23 cellular contexts compared by ENCODE assay signal in the genomic region with DNA sequence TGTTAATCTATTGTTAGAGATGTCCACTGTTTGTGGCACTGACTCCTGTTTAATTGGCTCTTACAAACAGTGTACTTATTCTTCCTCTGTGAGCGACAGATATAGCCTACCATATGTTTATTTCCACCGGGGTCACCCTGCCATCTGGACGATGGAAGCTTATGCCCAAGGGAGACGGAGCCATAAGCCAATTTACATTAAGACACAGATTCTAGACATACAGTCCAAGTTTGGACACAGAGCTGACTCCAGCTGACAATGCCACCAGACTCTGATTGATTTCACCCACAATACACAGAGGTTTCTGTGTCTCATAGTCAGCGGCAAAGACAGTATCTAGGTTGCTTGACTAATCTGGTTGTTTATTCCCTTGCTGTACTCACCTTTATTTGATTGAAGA.
"Had no signal": no experiment of that assay in that cellular context is flagged by ENCODE, and none has a peak within 500 bp of the region (broad histone marks: within the 10 kb centered on the region; RNA-seq: fewer than 3 reads in every experiment).

No MANE protein-coding gene starts in this region.

- H3K36me3 ChIP-seq: cardiac muscle cell, lower lobe of right lung, sigmoid colon, stomach, transverse colon, vagina had no signal

- H3K36me3 Mint-ChIP-seq: activated naive CD4-positive, alpha-beta T cell treated with anti-CD3 and anti-CD28 coated beads, Interleukin-2, amount 50 U/mL, for 24 hours; immature natural killer cell; stimulated activated memory B cell treated with anti-CD40 and anti-IgM and Interleukin-4, amounts not matched to agents 10 μg/mL and 1 μg/mL and 100 μg/mL, for 72 hours had no signal

- DNase-seq: activated gamma-delta T cell treated with Interleukin-2 at 50 U/mL for 16 hours; activated T-cell treated with anti-CD3 and anti-CD28 coated beads, Interleukin-2, amount 50 U/mL, for 1 hour; anterior cingulate cortex; body of pancreas; effector CD8-positive, alpha-beta T cell; foreskin keratinocyte; immature natural killer cell; lower lobe of right lung; mesendoderm; mucosa of descending colon; nephron progenitor cell; posterior cingulate gyrus; sigmoid colon; stimulated activated CD4-positive, alpha-beta T cell treated with anti-CD3 and anti-CD28 coated beads, Interleukin-15, amount 100 ng/mL, for 24 hours; stomach; transverse colon had no signal

- H3K27ac ChIP-seq: body of pancreas, cardiac muscle cell, foreskin keratinocyte, lower lobe of right lung, sigmoid colon, stomach, transverse colon, vagina had no signal

- H3K4me3 ChIP-seq: body of pancreas, cardiac muscle cell, lower lobe of right lung, mucosa of descending colon, sigmoid colon, smooth muscle cell, stomach, transverse colon, vagina had no signal

- H3K9me3 ChIP-seq: body of pancreas, lower lobe of right lung, mucosa of descending colon, sigmoid colon, stomach, transverse colon, vagina had no signal

- H3K27me3 Mint-ChIP-seq: activated naive CD4-positive, alpha-beta T cell treated with anti-CD3 and anti-CD28 coated beads, Interleukin-2, amount 50 U/mL, for 24 hours; dendritic cell treated with granulocyte-macrophage colony-stimulating factor and Interleukin-4, amounts not matched to agents 40 ng/mL and 50 ng/mL, for 4 days had no signal

- H3K4me1 ChIP-seq: body of pancreas, foreskin keratinocyte, lower lobe of right lung, sigmoid colon, stomach, transverse colon, vagina had no signal

- ATAC-seq: body of pancreas; foreskin keratinocyte; left lobe of liver; lower lobe of right lung; mucosa of descending colon; stimulated activated memory B cell treated with anti-CD40 and anti-IgM and Interleukin-4, amounts not matched to agents 10 μg/mL and 1 μg/mL and 100 μg/mL, for 72 hours had no signal

- H3K27me3 ChIP-seq: body of pancreas, cardiac muscle cell, foreskin keratinocyte, sigmoid colon, stomach, transverse colon, vagina had no signal

- H3K4me3 Mint-ChIP-seq: activated naive CD4-positive, alpha-beta T cell treated with anti-CD3 and anti-CD28 coated beads, Interleukin-2, amount 50 U/mL, for 24 hours; dendritic cell treated with granulocyte-macrophage colony-stimulating factor and Interleukin-4, amounts not matched to agents 40 ng/mL and 50 ng/mL, for 4 days; immature natural killer cell; nephron progenitor cell; stimulated activated memory B cell treated with anti-CD40 and anti-IgM and Interleukin-4, amounts not matched to agents 10 μg/mL and 1 μg/mL and 100 μg/mL, for 72 hours had no signal

- H3K9me3 Mint-ChIP-seq: activated naive CD4-positive, alpha-beta T cell treated with anti-CD3 and anti-CD28 coated beads, Interleukin-2, amount 50 U/mL, for 24 hours; dendritic cell treated with granulocyte-macrophage colony-stimulating factor and Interleukin-4, amounts not matched to agents 40 ng/mL and 50 ng/mL, for 4 days; immature natural killer cell had no signal

- H3K4me1 Mint-ChIP-seq: activated naive CD4-positive, alpha-beta T cell treated with anti-CD3 and anti-CD28 coated beads, Interleukin-2, amount 50 U/mL, for 24 hours; immature natural killer cell; stimulated activated memory B cell treated with anti-CD40 and anti-IgM and Interleukin-4, amounts not matched to agents 10 μg/mL and 1 μg/mL and 100 μg/mL, for 72 hours had no signal

- H3K27ac Mint-ChIP-seq: activated naive CD4-positive, alpha-beta T cell treated with anti-CD3 and anti-CD28 coated beads, Interleukin-2, amount 50 U/mL, for 24 hours; dendritic cell treated with granulocyte-macrophage colony-stimulating factor and Interleukin-4, amounts not matched to agents 40 ng/mL and 50 ng/mL, for 4 days; immature natural killer cell; nephron progenitor cell; stimulated activated memory B cell treated with anti-CD40 and anti-IgM and Interleukin-4, amounts not matched to agents 10 μg/mL and 1 μg/mL and 100 μg/mL, for 72 hours had no signal
